8 cellular contexts compared by ENCODE assay signal in genomic region chr2:54454922-54455583, GRCh38. TPM values are rescaled to one million over a fixed set of nuclear protein-coding genes. Genes with fewer than 3 reads are reported as not detected.
A peak's percentile ranks its signal among the peaks of the same experiment; 100 is the strongest.
DNase-seq lines count a peak whose midpoint lies in the region; ATAC-seq and FAIRE-seq lines count a peak whose summit lies in the region.

No MANE protein-coding gene starts in this region.

- H3K9me3 Mint-ChIP-seq in activated CD8-positive, alpha-beta memory T cell treated with anti-CD3 and anti-CD28 coated beads, Interleukin-2, amount 10 ng/mL, durations not matched to agents 7 days and 5 days (ENCODE audit: low read depth), result no peaks in the 10 kb centered on the region

- H3K27me3 Mint-ChIP-seq in activated CD8-positive, alpha-beta memory T cell treated with anti-CD3 and anti-CD28 coated beads, Interleukin-2, amount 10 ng/mL, durations not matched to agents 7 days and 5 days, result peaks cover 51% of the 10 kb centered on the region

- H3K27ac ChIP-seq in adipose tissue (ENCODE audit: low read depth, low read length) (peak overlapping the region; percentile 59), skin epidermis (peak overlapping the region; percentile 47 to 93 (median 78))

- no peak overlapping the region for H3K27ac Mint-ChIP-seq in activated CD8-positive, alpha-beta memory T cell treated with anti-CD3 and anti-CD28 coated beads, Interleukin-2, amount 10 ng/mL, durations not matched to agents 7 days and 5 days

- no peaks in the 10 kb centered on the region for H3K9me3 ChIP-seq in iPS-15b (ENCODE audit: control insufficient read depth, insufficient read depth, low read length)

- DNase-seq in activated CD8-positive, alpha-beta memory T cell treated with anti-CD3 and anti-CD28 coated beads, Interleukin-2, amount 10 ng/mL, durations not matched to agents 7 days and 5 days, result no peak
- DNase-seq in activated CD8-positive, alpha-beta memory T cell treated with anti-CD3 and anti-CD28 coated beads, Interleukin-2, amount 50 U/mL, for 4 hours, result no peak
- no peak for DNase-seq in urothelium cell line (ENCODE audit: low spot score)
- DNase-seq in NCI-H1048 (lab: John Stamatoyannopoulos, UW), result no peak

- peaks cover 8% of the 10 kb centered on the region for H3K27me3 ChIP-seq in iPS-15b (ENCODE audit: control insufficient read depth, insufficient read depth, low read length)

- no peaks in the 10 kb centered on the region for H3K36me3 Mint-ChIP-seq in activated CD8-positive, alpha-beta memory T cell treated with anti-CD3 and anti-CD28 coated beads, Interleukin-2, amount 10 ng/mL, durations not matched to agents 7 days and 5 days

- H3K9ac ChIP-seq in iPS-15b (ENCODE audit: low read depth, low read length), result peak overlapping the region; percentile 40

- H3K4me1 Mint-ChIP-seq in activated CD8-positive, alpha-beta memory T cell treated with anti-CD3 and anti-CD28 coated beads, Interleukin-2, amount 10 ng/mL, durations not matched to agents 7 days and 5 days, result peaks cover 17% of the 10 kb centered on the region

- H3K4me3 ChIP-seq in iPS-15b (ENCODE audit: low read depth, low read length) (peak overlapping the region; percentile 83), skin epidermis (peak overlapping the region; percentile 39 to 81 (median 62))

- CTCF ChIA-PET in activated CD8-positive, alpha-beta memory T cell treated with anti-CD3 and anti-CD28 coated beads, Interleukin-2, amount 10 ng/mL, durations not matched to agents 7 days and 5 days (lab: Charles Lee), result no interaction called here

- peak overlapping the region; percentile 48 for H3K4me3 Mint-ChIP-seq in activated CD8-positive, alpha-beta memory T cell treated with anti-CD3 and anti-CD28 coated beads, Interleukin-2, amount 10 ng/mL, durations not matched to agents 7 days and 5 days

- 8 to 13% (median 9%) methylated on average over 22 of the region's 22 CpGs for WGBS in adipose tissue, 3 donors

- peaks cover 5% of the 10 kb centered on the region for H3K4me1 ChIP-seq in iPS-15b (ENCODE audit: control insufficient read depth, insufficient read depth, low read length)

- ATAC-seq in activated CD8-positive, alpha-beta memory T cell treated with anti-CD3 and anti-CD28 coated beads, Interleukin-2, amount 10 ng/mL, durations not matched to agents 7 days and 5 days, result no peak
- ATAC-seq in GM21447 (IDR thresholded peaks at IDR 0.05; ENCODE audit: unreplicated experiment), result no peak

- no peaks in the 10 kb centered on the region for H3K36me3 ChIP-seq in iPS-15b (ENCODE audit: control insufficient read depth, insufficient read depth, low read length)

- FAIRE-seq in urothelium cell line (lab: Jason Lieb, UNC), result no peak

RNA-seq across cellular contexts. Expression of gene SPTBN1, which starts 1.1 kb away (rescaled TPM):
- total RNA-seq in activated CD8-positive, alpha-beta memory T cell treated with anti-CD3 and anti-CD28 coated beads, Interleukin-2, amount 10 ng/mL, durations not matched to agents 7 days and 5 days, result 100 to 1,000 TPM in 1 of 2 experiments, 10 to 100 TPM in 1; 82.9 to 109 TPM
- 100 to 1,000 TPM in 2 of 3 donors, 10 to 100 TPM in 1; 41.9 to 219 (median 183) TPM for polyA plus RNA-seq in adipose tissue
